In genomic region chr1:155297431-155297830, GRCh38 we compare ENCODE assay signal across 2 cellular contexts.
TF ChIP-seq lines count a peak whose summit lies in the region.

No MANE protein-coding gene starts in this region.

TF ChIP-seq in GM23338, 12 proteins besides CTCF, POLR2A, EP300 and RAD21:
- TF ChIP-seq REST (IDR thresholded peaks at IDR 0.05; ENCODE audit: unreplicated experiment), result no peak
- TF ChIP-seq ZNF462 (CRISPR knock-in tag; IDR thresholded peaks at IDR 0.05), result no peak
- no peak for TF ChIP-seq EZH2phosphoT487 (IDR thresholded peaks at IDR 0.05; ENCODE audit: unreplicated experiment)
TF ChIP-seq in GM23338: peak in this region for 0.

TF ChIP-seq in GM12891, 5 proteins besides CTCF, POLR2A, EP300 and RAD21 (continued from another document):
- TF ChIP-seq PAX5 (IDR thresholded peaks at IDR 0.05; ENCODE audit: insufficient read depth, low read length, severe bottlenecking) (no peak), POU2F2 (IDR thresholded peaks at IDR 0.05; ENCODE audit: low read depth, low read length) (no peak), TAF1 (IDR thresholded peaks at IDR 0.05; ENCODE audit: low read depth, low read length) (no peak)
